In genomic region chr12:127125607-127126259, GRCh38 we compare ENCODE assay signal across 9 cellular contexts.
DNase-seq lines count a peak whose midpoint lies in the region; ATAC-seq and TF ChIP-seq lines count a peak whose summit lies in the region.
"Had no signal": no experiment of that assay in that cellular context is flagged by ENCODE, and none has a peak within 500 bp of the region (broad histone marks: within the 10 kb centered on the region; RNA-seq: fewer than 3 reads in every experiment).

No MANE protein-coding gene starts in this region.

- H3K27me3 ChIP-seq in esophagus (ENCODE audit: control insufficient read depth in 1 of 2, insufficient read depth in 2 of 2, low read length in 2 of 2) = no peaks in the 10 kb centered on the region
- no peaks in the 10 kb centered on the region for H3K27me3 ChIP-seq in sigmoid colon

- TF ChIP-seq POLR2A in GM18505 (IDR thresholded peaks at IDR 0.05; ENCODE audit: borderline replicate concordance, extremely low read depth, insufficient read depth, insufficient read length) (no peak), sigmoid colon (IDR thresholded peaks at IDR 0.05) (no peak)

- no peaks in the 10 kb centered on the region for H3K9me3 ChIP-seq in esophagus (ENCODE audit: control insufficient read depth in 2 of 2, insufficient read depth in 1 of 2, low read depth in 1 of 2, low read length in 1 of 2)
- H3K9me3 ChIP-seq in sigmoid colon = no peaks in the 10 kb centered on the region

- TF ChIP-seq CTCF in sigmoid colon (IDR thresholded peaks at IDR 0.05) = no peak

- intact Hi-C loops in sigmoid colon (cut with DNase I) = no loop called here

- TF ChIP-seq EP300 in sigmoid colon (IDR thresholded peaks at IDR 0.05) = no peak

- H3K36me3 ChIP-seq in esophagus (ENCODE audit: control insufficient read depth in 2 of 2, insufficient read depth in 2 of 2, low read length in 1 of 2) (no peaks in the 10 kb centered on the region), sigmoid colon (no peaks in the 10 kb centered on the region)

- WGBS in esophagus, 2 donors = 32 to 39% methylated on average over 3 of the region's 3 CpGs
- WGBS in sigmoid colon, 2 donors = 54 to 73% methylated on average over 3 of the region's 3 CpGs

- H3K4me1 ChIP-seq in esophagus (ENCODE audit: control insufficient read depth in 2 of 2, insufficient read depth in 2 of 2, low read length in 1 of 2) (peaks cover 0 to 4% of the 10 kb centered on the region in 2 donors), sigmoid colon (no peaks in the 10 kb centered on the region)

- peak overlapping the region; percentile 72 to 86 for H3K27ac ChIP-seq in esophagus (ENCODE audit: low read depth in 2 of 2, low read length in 1 of 2)
- H3K27ac ChIP-seq in sigmoid colon = no peak overlapping the region
- H3K27ac ChIP-seq: SK-N-MC had no signal

- ATAC-seq in GM18505 (IDR thresholded peaks at IDR 0.05; ENCODE audit: unreplicated experiment) = peak; percentile 84
- peak; percentile 90 for ATAC-seq in GM21825 (IDR thresholded peaks at IDR 0.05; ENCODE audit: unreplicated experiment)

- DNase-seq in LoVo (ENCODE audit: low spot score) = peak; percentile 96
- DNase-seq in stromal cell of bone marrow (ENCODE audit: low read depth) = peak; percentile 49
- no peak for DNase-seq in sigmoid colon
- DNase-seq in epidermal melanocyte (ENCODE audit: insufficient read length, low spot score) = no peak
- DNase-seq in NCI-H1092 treated with DMSO at 0.1 percent for 48 hours (lab: John Stamatoyannopoulos, UW) = no peak

- no peak overlapping the region for H3K4me3 ChIP-seq in esophagus (ENCODE audit: low read depth in 1 of 2, low read length in 2 of 2)
- no peak overlapping the region for H3K4me3 ChIP-seq in sigmoid colon
- H3K4me3 ChIP-seq: SK-N-MC had no signal

Comparison
In these comparisons a context has a peak if more than half of its experiments do, and no peak if none do; other contexts are left out.
1. DNase-seq: peak in LoVo (single experiment) and stromal cell of bone marrow (single experiment); none in sigmoid colon (single experiment), epidermal melanocyte (single experiment) and NCI-H1092 treated with DMSO at 0.1 percent for 48 hours (single experiment).
2. H3K27ac ChIP-seq: peak in esophagus (2 of 2); none in sigmoid colon (0 of 4).